17 cellular contexts compared by ENCODE assay signal in the genomic region with DNA sequence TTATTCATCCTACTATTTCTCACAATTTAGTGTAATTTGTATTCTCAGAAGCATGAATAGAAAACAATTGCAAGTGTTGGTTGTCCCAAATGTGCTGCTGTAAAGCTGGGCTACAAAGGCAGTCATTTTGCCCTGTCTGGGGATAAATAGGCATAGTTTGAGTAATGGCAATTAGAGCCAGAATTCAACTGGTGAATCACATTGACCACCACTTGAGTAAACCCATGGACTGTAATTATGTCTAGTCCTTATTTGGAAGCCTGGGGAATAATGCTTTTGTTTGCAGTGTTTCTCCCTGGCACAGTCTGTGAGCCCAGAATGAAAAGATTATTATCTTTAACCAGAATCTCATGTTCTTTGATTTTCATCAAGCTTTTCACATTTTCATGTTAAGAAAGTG. TPM values are rescaled to one million over a fixed set of nuclear protein-coding genes. Genes with fewer than 3 reads are reported as not detected.
"Had no signal": no experiment of that assay in that cellular context is flagged by ENCODE, and none has a peak within 500 bp of the region (broad histone marks: within the 10 kb centered on the region; RNA-seq: fewer than 3 reads in every experiment).

No MANE protein-coding gene starts in this region.

- H3K9me3 ChIP-seq: esophagus squamous epithelium, gastrocnemius medialis, left lung, ovary, testis, upper lobe of right lung had no signal

- H3K4me3 ChIP-seq: cardiac muscle cell, esophagus squamous epithelium, gastrocnemius medialis, left lung, ovary, testis, upper lobe of right lung had no signal

- H3K4me1 ChIP-seq: esophagus squamous epithelium, gastrocnemius medialis, left lung, testis, upper lobe of right lung had no signal

- H3K36me3 ChIP-seq: cardiac muscle cell, esophagus squamous epithelium, gastrocnemius medialis, left lung, ovary, upper lobe of right lung had no signal

- ATAC-seq: gastrocnemius medialis; left lung; stimulated activated naive CD8-positive, alpha-beta T cell treated with anti-CD3 and anti-CD28 coated beads, Interleukin-15, amount 100 ng/mL, for 72 hours; upper lobe of right lung had no signal

- H3K27me3 ChIP-seq: cardiac muscle cell, esophagus squamous epithelium, gastrocnemius medialis, left lung, ovary, testis, upper lobe of right lung had no signal

- DNase-seq: activated CD4-positive, alpha-beta memory T cell treated with anti-CD3 and anti-CD28 coated beads, Interleukin-2, amount 10 ng/mL, durations not matched to agents 7 days and 5 days; activated gamma-delta T cell; activated naive CD8-positive, alpha-beta T cell treated with anti-CD3 and anti-CD28 coated beads, Interleukin-2, amount 10 ng/mL, durations not matched to agents 7 days and 5 days; activated T-cell treated with anti-CD3 and anti-CD28 coated beads, Interleukin-2, amount 50 U/mL, for 48 hours; anterior cingulate cortex; esophagus squamous epithelium; gastrocnemius medialis; left lung; nephron progenitor cell; ovary; stimulated activated CD4-positive, alpha-beta T cell treated with anti-CD3 and anti-CD28 coated beads, Interleukin-4, amount 100 ng/mL, for 1 hour; stimulated activated naive CD8-positive, alpha-beta T cell treated with anti-CD3 and anti-CD28 coated beads, Interleukin-15, amount 100 ng/mL, for 72 hours; T-helper 9 cell; testis; upper lobe of right lung had no signal

- H3K27ac ChIP-seq: cardiac muscle cell, esophagus squamous epithelium, gastrocnemius medialis, left lung, ovary, testis, upper lobe of right lung, VCaP had no signal

RNA-seq across cellular contexts. Expression of gene CHL1, which starts 30.5 kb away (rescaled TPM):
- total RNA-seq: activated CD4-positive, alpha-beta memory T cell treated with anti-CD3 and anti-CD28 coated beads, Interleukin-2, amount 10 ng/mL, durations not matched to agents 7 days and 5 days; activated naive CD8-positive, alpha-beta T cell treated with anti-CD3 and anti-CD28 coated beads, Interleukin-2, amount 10 ng/mL, durations not matched to agents 7 days and 5 days had no signal
- polyA plus RNA-seq: cardiac muscle cell had no signal
